ENCODE assay signal across 8 cellular contexts in genomic region chr9:123929177-123929869, GRCh38. TPM values are rescaled to one million over a fixed set of nuclear protein-coding genes. Genes with fewer than 3 reads are reported as not detected.
DNase-seq lines count a peak whose midpoint lies in the region; ATAC-seq, FAIRE-seq and TF ChIP-seq lines count a peak whose summit lies in the region.

No MANE protein-coding gene starts in this region.

- peak overlapping the region; percentile 91 for H3K4me3 Mint-ChIP-seq in endothelial cell (ENCODE audit: unreplicated experiment)
- peak overlapping the region; percentile 87 to 94 (median 91) for H3K4me3 Mint-ChIP-seq in nephron

- no peak for DNase-seq in endothelial cell (ENCODE audit: low spot score)
- DNase-seq in vagina (ENCODE audit: extremely low spot score in 2 of 2): peak in 1 of 2 donors; percentile 84
- no peak for DNase-seq in D721Med (ENCODE audit: insufficient read length, low spot score)

- H4K20me1 ChIP-seq in BLaER1 treated with 17β-estradiol and CSF1 and Interleukin-3, amounts not matched to agents 10 nM and 100 nM: peaks cover 0 to 43% (median 7%) of the 10 kb centered on the region in 11 experiments; a peak in 9 of 22 replicates

- H3K4me1 Mint-ChIP-seq in endothelial cell (ENCODE audit: unreplicated experiment) (peaks cover 33% of the 10 kb centered on the region), nephron (peaks cover 30% of the 10 kb centered on the region)

- peak; percentile 36 for ATAC-seq in GM19023 (IDR thresholded peaks at IDR 0.05; ENCODE audit: unreplicated experiment)
- ATAC-seq in HG03280 (IDR thresholded peaks at IDR 0.05; ENCODE audit: unreplicated experiment): peak; percentile 31

- peak overlapping the region; percentile 79 to 98 (median 94) for H3K4me2 ChIP-seq in BLaER1 treated with 17β-estradiol and CSF1 and Interleukin-3, amounts not matched to agents 10 nM and 100 nM

- peak overlapping the region; percentile 80 to 94 (median 88) for H3K4me3 ChIP-seq in BLaER1 treated with 17β-estradiol and CSF1 and Interleukin-3, amounts not matched to agents 10 nM and 100 nM
- peak overlapping the region; percentile 66 to 96 for H3K4me3 ChIP-seq in vagina

- peaks cover 5 to 12% (median 9%) of the 10 kb centered on the region in 11 experiments; a peak in 21 of 22 replicates for H3K9me3 ChIP-seq in BLaER1 treated with 17β-estradiol and CSF1 and Interleukin-3, amounts not matched to agents 10 nM and 100 nM (replicated peaks in 1 of 11)
- H3K9me3 ChIP-seq in vagina: no peaks in the 10 kb centered on the region

- no peak for TF ChIP-seq CTCF in VCaP (conservative IDR thresholded peaks at IDR 0.05)
- TF ChIP-seq CTCF in endothelial cell (IDR thresholded peaks at IDR 0.05; ENCODE audit: unreplicated experiment): no peak
- no peak for TF ChIP-seq CTCF in nephron (IDR thresholded peaks at IDR 0.05; ENCODE audit: unreplicated experiment in 3 of 3)
- no peak for TF ChIP-seq CTCF in vagina (IDR thresholded peaks at IDR 0.05)
- no peak for TF ChIP-seq CTCF in D721Med (IDR thresholded peaks at IDR 0.05; ENCODE audit: insufficient read depth, missing control alignments)

- H3K36me3 ChIP-seq in BLaER1 treated with 17β-estradiol and CSF1 and Interleukin-3, amounts not matched to agents 10 nM and 100 nM: peaks cover under 1 to 14% (median 9%) of the 10 kb centered on the region in 11 experiments; a peak in 15 of 22 replicates
- H3K36me3 ChIP-seq in vagina: no peaks in the 10 kb centered on the region

- H3K4me1 ChIP-seq in BLaER1 treated with 17β-estradiol and CSF1 and Interleukin-3, amounts not matched to agents 10 nM and 100 nM: peaks cover 43 to 55% (median 50%) of the 10 kb centered on the region in 10 experiments
- H3K4me1 ChIP-seq in vagina: peaks cover 32% of the 10 kb centered on the region

- H3K27ac Mint-ChIP-seq in endothelial cell (ENCODE audit: unreplicated experiment) (peak overlapping the region; percentile 4), nephron (peak overlapping the region; percentile 70 to 85 (median 80))

- H3K9ac ChIP-seq in BLaER1 treated with 17β-estradiol and CSF1 and Interleukin-3, amounts not matched to agents 10 nM and 100 nM: peak overlapping the region; percentile 84 to 92 (median 91)

- H3K9me3 Mint-ChIP-seq in endothelial cell (ENCODE audit: unreplicated experiment): no peaks in the 10 kb centered on the region
- peaks cover 3% of the 10 kb centered on the region for H3K9me3 Mint-ChIP-seq in nephron

- H3K27me3 Mint-ChIP-seq in endothelial cell (ENCODE audit: unreplicated experiment) (peaks cover 8% of the 10 kb centered on the region), nephron (ENCODE audit: low read depth) (peaks cover 8% of the 10 kb centered on the region)

- H3K36me3 Mint-ChIP-seq in endothelial cell (ENCODE audit: low read depth, unreplicated experiment): peaks cover 5% of the 10 kb centered on the region
- H3K36me3 Mint-ChIP-seq in nephron (ENCODE audit: low read depth): peaks cover 8% of the 10 kb centered on the region

- peak overlapping the region; percentile 77 to 88 (median 85) for H3K27ac ChIP-seq in BLaER1 treated with 17β-estradiol and CSF1 and Interleukin-3, amounts not matched to agents 10 nM and 100 nM
- peak overlapping the region; percentile 92 for H3K27ac ChIP-seq in VCaP
- peak overlapping the region; percentile 70 for H3K27ac ChIP-seq in vagina

- no peak for FAIRE-seq in D721Med (lab: Jason Lieb, UNC)

- intact Hi-C loops in vagina (cut with DNase I): no loop called here

- TF ChIP-seq POLR2A in vagina (IDR thresholded peaks at IDR 0.05): no peak

- no peaks in the 10 kb centered on the region for H3K27me3 ChIP-seq in BLaER1 treated with 17β-estradiol and CSF1 and Interleukin-3, amounts not matched to agents 10 nM and 100 nM
- H3K27me3 ChIP-seq in vagina: no peaks in the 10 kb centered on the region

RNA-seq across cellular contexts. Expression of gene DENND1A, which starts 0.6 kb away (rescaled TPM):
- total RNA-seq in endothelial cell (ENCODE audit: unreplicated experiment) (14.1 TPM), vagina (20.4 TPM)
